In the genomic region with DNA sequence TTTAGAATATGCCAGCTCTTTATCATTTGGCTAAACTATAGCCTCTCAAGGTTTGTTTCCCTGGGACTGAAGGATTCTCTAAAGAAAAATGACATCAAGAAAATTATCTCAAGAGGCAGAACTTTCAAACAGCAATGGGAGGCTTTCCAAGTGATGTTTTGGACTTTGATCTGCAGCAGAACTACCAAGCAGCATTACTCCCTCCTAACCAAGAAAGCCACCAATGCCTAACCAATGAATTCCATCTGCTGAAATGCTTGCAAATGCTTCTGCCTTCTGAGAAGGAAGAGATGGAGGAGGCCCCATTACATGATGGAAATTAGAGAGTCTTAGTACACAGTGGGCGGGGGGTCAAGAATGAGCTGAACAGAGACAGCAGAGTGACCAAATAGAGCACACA, we compare ENCODE assay signal across 18 cellular contexts.
"Had no signal": no experiment of that assay in that cellular context is flagged by ENCODE, and none has a peak within 500 bp of the region (broad histone marks: within the 10 kb centered on the region; RNA-seq: fewer than 3 reads in every experiment).

No MANE protein-coding gene starts in this region.

- H3K27me3 ChIP-seq: foreskin keratinocyte, right atrium auricular region, transverse colon had no signal

- H3K36me3 Mint-ChIP-seq: immature natural killer cell; naive thymus-derived CD4-positive, alpha-beta T cell had no signal

- H3K4me1 Mint-ChIP-seq: immature natural killer cell had no signal

- H3K9me3 ChIP-seq: psoas muscle, right atrium auricular region, stomach, thoracic aorta, transverse colon had no signal

- H3K36me3 ChIP-seq: right atrium auricular region, stomach, thoracic aorta, transverse colon had no signal

- DNase-seq: effector CD8-positive, alpha-beta T cell; foreskin keratinocyte; immature natural killer cell; left ventricle myocardium superior; mesendoderm; naive thymus-derived CD4-positive, alpha-beta T cell; nephron progenitor cell; psoas muscle; small intestine; stimulated activated CD4-positive, alpha-beta T cell treated with anti-CD3 and anti-CD28 coated beads, Interleukin-12 subunit alpha, Interleukin-12 subunit beta, amount 100 ng/mL, for 4 hours; stimulated activated naive CD4-positive, alpha-beta T cell; stomach; substantia nigra; transverse colon had no signal

- H3K9me3 Mint-ChIP-seq: nephron progenitor cell had no signal

- ATAC-seq: esophagus mucosa; foreskin keratinocyte; left ventricle myocardium superior; naive thymus-derived CD4-positive, alpha-beta T cell; psoas muscle had no signal

- H3K27ac Mint-ChIP-seq: immature natural killer cell; naive thymus-derived CD4-positive, alpha-beta T cell; nephron progenitor cell had no signal

- H3K27ac ChIP-seq: coronary artery, foreskin keratinocyte, psoas muscle, right atrium auricular region, stomach, thoracic aorta, transverse colon had no signal

- H3K4me3 Mint-ChIP-seq: immature natural killer cell; naive thymus-derived CD4-positive, alpha-beta T cell; nephron progenitor cell had no signal

- H3K4me1 ChIP-seq: foreskin keratinocyte, stomach, transverse colon had no signal

- H3K4me3 ChIP-seq: coronary artery, psoas muscle, right atrium auricular region, stomach, thoracic aorta, transverse colon had no signal
